8 cellular contexts compared by ENCODE assay signal in the genomic region with DNA sequence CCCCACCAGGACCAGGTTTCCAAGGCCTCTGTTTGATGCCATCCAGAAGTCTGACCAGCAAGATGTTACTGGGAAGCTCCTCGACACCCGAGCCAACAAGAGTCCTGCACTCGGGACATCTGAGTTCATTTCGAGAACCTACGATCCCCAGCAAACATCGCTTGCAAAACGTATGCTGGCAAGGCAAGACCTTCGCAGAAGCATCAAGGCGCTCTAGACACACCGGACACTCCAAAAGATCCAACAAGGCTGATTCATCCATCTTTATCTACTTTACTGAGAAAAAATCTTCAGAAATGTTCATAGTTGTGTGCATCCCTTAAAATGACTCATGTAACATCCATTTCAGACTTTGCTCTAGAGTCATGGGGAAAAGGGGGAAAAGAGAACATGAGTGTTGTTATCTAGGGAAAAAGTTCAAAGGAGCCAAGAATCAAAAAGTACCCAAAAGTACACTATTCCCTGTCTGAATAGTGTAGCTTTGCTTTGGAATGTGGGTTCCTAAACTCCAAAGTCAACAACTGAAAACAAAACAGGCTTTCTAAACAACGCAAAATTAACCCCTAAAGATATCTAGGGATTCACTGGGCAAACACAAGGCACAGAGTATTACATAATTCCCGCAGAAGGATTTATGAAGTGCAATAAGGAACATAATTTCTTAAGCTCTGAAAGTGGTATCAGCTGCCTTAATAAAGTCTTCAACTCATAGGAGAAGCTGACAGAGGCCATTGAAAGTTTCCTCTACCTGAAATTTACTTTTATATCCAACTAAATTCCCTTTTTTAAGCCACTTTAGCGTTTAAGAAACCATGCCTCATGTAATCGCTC. TPM values are rescaled to one million over a fixed set of nuclear protein-coding genes. Genes with fewer than 3 reads are reported as not detected.
DNase-seq lines count a peak whose midpoint lies in the region; ATAC-seq, FAIRE-seq and TF ChIP-seq lines count a peak whose summit lies in the region.

No MANE protein-coding gene starts in this region.

- H3K4me2 ChIP-seq in osteoblast (ENCODE audit: insufficient read depth, low read length) = peak overlapping the region; percentile 94

- peaks cover 46% of the 10 kb centered on the region for H3K4me1 ChIP-seq in osteoblast (ENCODE audit: insufficient read depth, low read length)

- peak overlapping the region; percentile 98 for H3K4me3 ChIP-seq in GM12864 (ENCODE audit: low read depth, low read length)
- peak overlapping the region; percentile 96 for H3K4me3 ChIP-seq in osteoblast (ENCODE audit: insufficient read depth, low read length)

- peaks cover 43% of the 10 kb centered on the region for H3K36me3 ChIP-seq in osteoblast (ENCODE audit: insufficient read depth, low read length)

- TF ChIP-seq POLR2A in erythroblast (IDR thresholded peaks at IDR 0.05; ENCODE audit: low read length) = no peak

- H4K20me1 ChIP-seq in osteoblast (ENCODE audit: insufficient read depth, low read length) = peaks cover 43% of the 10 kb centered on the region

- no peaks in the 10 kb centered on the region for H3K27me3 ChIP-seq in osteoblast (ENCODE audit: insufficient read depth, low read length)

- no peaks in the 10 kb centered on the region for H3K9me3 ChIP-seq in osteoblast (ENCODE audit: low read depth, low read length)

- peak overlapping the region; percentile 98 for H3K27ac ChIP-seq in osteoblast (ENCODE audit: low read depth, low read length)

- DNase-seq in GM12864 (ENCODE audit: low read depth) (no peak), RCC 7860 (ENCODE audit: low spot score) (peak; percentile 77), erythroblast (lab: John Stamatoyannopoulos, UW) (peak; percentile 14 to 17), osteoblast (ENCODE audit: insufficient read length, low spot score, missing footprints) (peak; percentile 95)

- no peak for TF ChIP-seq CTCF in GM12864 (IDR thresholded peaks at IDR 0.05; ENCODE audit: low read depth, low read length, missing control alignments)
- no peak for TF ChIP-seq CTCF in osteoblast (IDR thresholded peaks at IDR 0.05; ENCODE audit: extremely low read depth, low read depth, low read length)

- ATAC-seq in HG03442 (IDR thresholded peaks at IDR 0.05; ENCODE audit: unreplicated experiment) (no peak), GM18520 (IDR thresholded peaks at IDR 0.05; ENCODE audit: unreplicated experiment) (no peak), GM18517 (IDR thresholded peaks at IDR 0.05; ENCODE audit: unreplicated experiment) (no peak), HG03135 (IDR thresholded peaks at IDR 0.05; ENCODE audit: unreplicated experiment) (no peak)

- peak; percentile 64 for FAIRE-seq in RCC 7860 (lab: Jason Lieb, UNC)

- H2AFZ ChIP-seq in osteoblast (ENCODE audit: low read length) = no peak overlapping the region

- H3K79me2 ChIP-seq in osteoblast (ENCODE audit: insufficient read depth, low read length) = peaks cover 66% of the 10 kb centered on the region

RNA-seq across cellular contexts. Expression of a gene that starts 1.6 kb away (rescaled TPM):
- 33.0 and 37.6 TPM in 2 replicates for total RNA-seq in osteoblast
